12 cellular contexts compared by ENCODE assay signal in genomic region chr15:63232943-63233342, GRCh38. TPM values are rescaled to one million over a fixed set of nuclear protein-coding genes. Genes with fewer than 3 reads are reported as not detected.
DNase-seq lines count a peak whose midpoint lies in the region; ATAC-seq and TF ChIP-seq lines count a peak whose summit lies in the region.
"Had no signal": no experiment of that assay in that cellular context is flagged by ENCODE, and none has a peak within 500 bp of the region (broad histone marks: within the 10 kb centered on the region; RNA-seq: fewer than 3 reads in every experiment).

No MANE protein-coding gene starts in this region.

- H3K27ac Mint-ChIP-seq in CD4-positive, CD25-positive, alpha-beta regulatory T cell = peak overlapping the region in 2 of 3 donors; percentile 65 to 87
- peak overlapping the region; percentile 76 for H3K27ac Mint-ChIP-seq in dendritic cell treated with granulocyte-macrophage colony-stimulating factor and Interleukin-4, amounts not matched to agents 40 ng/mL and 50 ng/mL, for 4 days
- H3K27ac Mint-ChIP-seq in osteocyte (ENCODE audit: unreplicated experiment) = peak overlapping the region; percentile 83

- H3K9me3 ChIP-seq in CD4-positive, CD25-positive, alpha-beta regulatory T cell (ENCODE audit: control insufficient read depth in 2 of 2, low read length in 2 of 2) = no peaks in the 10 kb centered on the region

- peaks cover 0 to 2% (median 0%) of the 10 kb centered on the region in 7 donors for H3K9me3 Mint-ChIP-seq in CD4-positive, CD25-positive, alpha-beta regulatory T cell
- no peaks in the 10 kb centered on the region for H3K9me3 Mint-ChIP-seq in dendritic cell treated with granulocyte-macrophage colony-stimulating factor and Interleukin-4, amounts not matched to agents 40 ng/mL and 50 ng/mL, for 4 days
- H3K9me3 Mint-ChIP-seq in osteocyte (ENCODE audit: unreplicated experiment) = no peaks in the 10 kb centered on the region

- peak overlapping the region; percentile 76 for H3K27ac ChIP-seq in CD4-positive, CD25-positive, alpha-beta regulatory T cell (ENCODE audit: insufficient read depth, low read length, poor library complexity, severe bottlenecking)

- intact Hi-C loops in dendritic cell treated with granulocyte-macrophage colony-stimulating factor and Interleukin-4, amounts not matched to agents 40 ng/mL and 50 ng/mL, for 4 days (cut with micrococcal nuclease) = no loop called here

- no peaks in the 10 kb centered on the region for H3K27me3 Mint-ChIP-seq in CD4-positive, CD25-positive, alpha-beta regulatory T cell
- H3K27me3 Mint-ChIP-seq in dendritic cell treated with granulocyte-macrophage colony-stimulating factor and Interleukin-4, amounts not matched to agents 40 ng/mL and 50 ng/mL, for 4 days = no peaks in the 10 kb centered on the region
- H3K27me3 Mint-ChIP-seq in osteocyte (ENCODE audit: unreplicated experiment) = no peaks in the 10 kb centered on the region

- TF ChIP-seq CTCF in NB4 (IDR thresholded peaks at IDR 0.05; ENCODE audit: low read depth, low read length) (no peak), osteocyte (IDR thresholded peaks at IDR 0.05) (no peak)

- H3K4me3 Mint-ChIP-seq in CD4-positive, CD25-positive, alpha-beta regulatory T cell = peak overlapping the region in 2 of 4 donors; percentile 32 to 61
- H3K4me3 Mint-ChIP-seq in dendritic cell treated with granulocyte-macrophage colony-stimulating factor and Interleukin-4, amounts not matched to agents 40 ng/mL and 50 ng/mL, for 4 days = no peak overlapping the region
- no peak overlapping the region for H3K4me3 Mint-ChIP-seq in osteocyte (ENCODE audit: unreplicated experiment)

- peaks cover 37 to 85% (median 70%) of the 10 kb centered on the region in 4 donors for H3K4me1 Mint-ChIP-seq in CD4-positive, CD25-positive, alpha-beta regulatory T cell
- peaks cover 39% of the 10 kb centered on the region for H3K4me1 Mint-ChIP-seq in dendritic cell treated with granulocyte-macrophage colony-stimulating factor and Interleukin-4, amounts not matched to agents 40 ng/mL and 50 ng/mL, for 4 days (ENCODE audit: low read depth)
- H3K4me1 Mint-ChIP-seq in osteocyte (ENCODE audit: unreplicated experiment) = peaks cover 67% of the 10 kb centered on the region

- H3K36me3 Mint-ChIP-seq in CD4-positive, CD25-positive, alpha-beta regulatory T cell = peaks cover 14% of the 10 kb centered on the region
- peaks cover 2% of the 10 kb centered on the region for H3K36me3 Mint-ChIP-seq in dendritic cell treated with granulocyte-macrophage colony-stimulating factor and Interleukin-4, amounts not matched to agents 40 ng/mL and 50 ng/mL, for 4 days (ENCODE audit: low read depth)
- H3K36me3 Mint-ChIP-seq in osteocyte (ENCODE audit: unreplicated experiment) = no peaks in the 10 kb centered on the region

- no peak for TF ChIP-seq POLR2A in NB4 (IDR thresholded peaks at IDR 0.05; ENCODE audit: extremely low read depth, insufficient read length)

- no peak for DNase-seq in CD4-positive, CD25-positive, alpha-beta regulatory T cell
- peak; percentile 37 for DNase-seq in NB4 (ENCODE audit: low read depth)
- DNase-seq in osteocyte (ENCODE audit: extremely low spot score, unreplicated experiment) = no peak
- no peak for DNase-seq in GOT3 (lab: John Stamatoyannopoulos, UW)
- DNase-seq: kidney, NCI-H187, NCI-H774, SIG-M5 had no signal

- peaks cover 40% of the 10 kb centered on the region for H3K4me1 ChIP-seq in CD4-positive, CD25-positive, alpha-beta regulatory T cell (ENCODE audit: control insufficient read depth, insufficient read depth, low read length, poor library complexity, severe bottlenecking)

- H3K36me3 ChIP-seq in CD4-positive, CD25-positive, alpha-beta regulatory T cell (ENCODE audit: control insufficient read depth, insufficient read depth, low read length) = peaks cover 11% of the 10 kb centered on the region

- no peak overlapping the region for H3K4me3 ChIP-seq in CD4-positive, CD25-positive, alpha-beta regulatory T cell (ENCODE audit: low read depth, low read length)
- no peak overlapping the region for H3K4me3 ChIP-seq in NB4 (ENCODE audit: low read depth, low read length)

- no peaks in the 10 kb centered on the region for H3K27me3 ChIP-seq in CD4-positive, CD25-positive, alpha-beta regulatory T cell (ENCODE audit: control insufficient read depth, insufficient read depth, low read length)

- ATAC-seq in CD4-positive, CD25-positive, alpha-beta regulatory T cell (ENCODE audit: low read depth in 2 of 2) = no peak
- ATAC-seq in GM19452 (IDR thresholded peaks at IDR 0.05; ENCODE audit: unreplicated experiment) (no peak), GM18511 (IDR thresholded peaks at IDR 0.05; ENCODE audit: unreplicated experiment) (no peak), HG02938 (IDR thresholded peaks at IDR 0.05; ENCODE audit: unreplicated experiment) (no peak)

RNA-seq across cellular contexts. Expression of gene RAB8B, which starts 43.5 kb away (rescaled TPM):
- total RNA-seq in CD4-positive, CD25-positive, alpha-beta regulatory T cell = 114 TPM
- 10 to 100 TPM; 67.4 to 82.4 (median 74.4) TPM for polyA plus RNA-seq in CD4-positive, CD25-positive, alpha-beta regulatory T cell
- 27.9 and 29.8 TPM in 2 replicates for total RNA-seq in osteocyte

RNA-seq across cellular contexts. Expression of gene APH1B, which starts 44.5 kb away (rescaled TPM):
- total RNA-seq in CD4-positive, CD25-positive, alpha-beta regulatory T cell = 19.0 TPM
- 10 to 100 TPM in 2 of 4 donors, 1 to 10 TPM in 2; 9.1 to 16.2 (median 11.6) TPM for polyA plus RNA-seq in CD4-positive, CD25-positive, alpha-beta regulatory T cell
- total RNA-seq in osteocyte = 13.9 and 15.9 TPM in 2 replicates
